Comparison of ENCODE assay signal across 26 cellular contexts in genomic region chr3:142894493-142894892, GRCh38. TPM values are rescaled to one million over a fixed set of nuclear protein-coding genes. Genes with fewer than 3 reads are reported as not detected.
DNase-seq lines count a peak whose midpoint lies in the region; ATAC-seq, FAIRE-seq and TF ChIP-seq lines count a peak whose summit lies in the region.
"Had no signal": no experiment of that assay in that cellular context is flagged by ENCODE, and none has a peak within 500 bp of the region (broad histone marks: within the 10 kb centered on the region; RNA-seq: fewer than 3 reads in every experiment).

No MANE protein-coding gene starts in this region.

- no peak for FAIRE-seq in K562 (lab: Jason Lieb, UNC)
- FAIRE-seq: A549, GM12891, GM19239, H54 had no signal

- WGBS in SK-N-SH (ENCODE audit: low lambda C conversion rate), result 43% methylated on average over 3 of the region's 3 CpGs
- 19% methylated on average over 3 of the region's 3 CpGs for WGBS in K562 (ENCODE audit: insufficient coverage, low coverage, missing lambda C conversion rate)
- WGBS in testis, 2 donors, result 51 to 58% methylated on average over 3 of the region's 3 CpGs

- H3K27ac ChIP-seq in SK-N-SH (ENCODE audit: low read depth in 2 of 2, low read length in 1 of 2) (no peak overlapping the region), HCT116 (ENCODE audit: low read depth, low read length) (no peak overlapping the region), K562 (ENCODE audit: extremely low read depth, low read depth, low read length) (no peak overlapping the region), testis (no peak overlapping the region), PC-3 (ENCODE audit: low read length) (no peak overlapping the region)
- H3K27ac ChIP-seq: A549, C4-2B, SJSA1 had no signal

- H3K79me2 ChIP-seq in SK-N-SH (ENCODE audit: insufficient read depth) (no peaks in the 10 kb centered on the region), HCT116 (ENCODE audit: insufficient read depth, low read length) (no peaks in the 10 kb centered on the region), K562 (ENCODE audit: control insufficient read depth, insufficient read depth, low read length) (no peaks in the 10 kb centered on the region), PC-3 (ENCODE audit: low read length) (no peaks in the 10 kb centered on the region)

- H3K4me3 ChIP-seq in SK-N-SH (ENCODE audit: low read depth in 2 of 2, low read length in 1 of 2), result no peak overlapping the region
- H3K4me3 ChIP-seq in HCT116 (replicated peaks in 1 of 2; ENCODE audit: low read depth in 1 of 2, low read length in 2 of 2), result no peak overlapping the region
- H3K4me3 ChIP-seq in K562, result no peak overlapping the region
- H3K4me3 ChIP-seq in testis, result no peak overlapping the region
- H3K4me3 ChIP-seq in PC-3 (ENCODE audit: low read length), result no peak overlapping the region
- H3K4me3 ChIP-seq: A549, SJSA1 had no signal

- RAD21 ChIA-PET in HCT116 (lab: Charles Lee; ENCODE audit: low non-redundant PET in 1 of 2, low total read pairs in 2 of 2, uncharacterized antibody in 2 of 2, unreplicated experiment in 2 of 2), result no interaction called here

- no peaks in the 10 kb centered on the region for H3K4me1 ChIP-seq in SK-N-SH (ENCODE audit: control insufficient read depth in 1 of 2, insufficient read depth in 2 of 2, low read depth in 1 of 2, low read length in 1 of 2)
- peaks cover 0 to 14% of the 10 kb centered on the region in 2 experiments; a peak in 2 of 4 replicates for H3K4me1 ChIP-seq in HCT116 (ENCODE audit: control insufficient read depth in 1 of 2, insufficient read depth in 2 of 2, low read length in 2 of 2)
- peaks cover 0 to 3% of the 10 kb centered on the region in 2 experiments; a peak in 1 of 5 replicates for H3K4me1 ChIP-seq in K562 (replicated peaks in 1 of 2; ENCODE audit: control insufficient read depth in 2 of 2, insufficient read depth in 2 of 2, low read length in 2 of 2)
- H3K4me1 ChIP-seq in testis, result no peaks in the 10 kb centered on the region
- peaks cover 14% of the 10 kb centered on the region for H3K4me1 ChIP-seq in PC-3 (ENCODE audit: insufficient read depth, low read length)
- H3K4me1 ChIP-seq: Caco-2, SJSA1 had no signal

- no peaks in the 10 kb centered on the region for H3K27me3 ChIP-seq in SK-N-SH (ENCODE audit: insufficient read depth)
- H3K27me3 ChIP-seq in HCT116 (ENCODE audit: insufficient read depth, low read length), result no peaks in the 10 kb centered on the region
- H3K27me3 ChIP-seq in K562 (ENCODE audit: control insufficient read depth in 2 of 2, insufficient read depth in 2 of 2, low read length in 2 of 2), result peaks cover 0 to 3% of the 10 kb centered on the region in 2 experiments; a peak in 1 of 5 replicates
- H3K27me3 ChIP-seq in testis, result no peaks in the 10 kb centered on the region
- no peaks in the 10 kb centered on the region for H3K27me3 ChIP-seq in PC-3 (ENCODE audit: low read length)

- no TSS peak for BruUV-seq in HCT116 (replicated peaks; lab: Mats Ljungman, UMichigan)
- no TSS peak for BruUV-seq in K562 (replicated peaks; lab: Mats Ljungman, UMichigan)
- BruUV-seq in PC-3 (replicated peaks; lab: Mats Ljungman, UMichigan), result no TSS peak

- TF ChIP-seq RAD21 in SK-N-SH (IDR thresholded peaks at IDR 0.05; ENCODE audit: low read length) (no peak), HCT116 (IDR thresholded peaks at IDR 0.05; ENCODE audit: low read depth) (no peak), K562 (CRISPR knock-in tag; conservative IDR thresholded peaks at IDR 0.05 in 1 of 2, IDR thresholded peaks at IDR 0.05 in 1 of 2) (no peak)

- POLR2A ChIA-PET in SK-N-SH (lab: Yijun Ruan, JAX) (no interaction called here), HCT116 (lab: Charles Lee) (no interaction called here), K562 (lab: Yijun Ruan, JAX) (no interaction called here), PC-3 (lab: Charles Lee; ENCODE audit: unreplicated experiment) (no interaction called here)

- H4K20me1 ChIP-seq in SK-N-SH (ENCODE audit: insufficient read depth) (no peaks in the 10 kb centered on the region), HCT116 (ENCODE audit: insufficient read depth) (no peaks in the 10 kb centered on the region), K562 (replicated peaks; ENCODE audit: control insufficient read depth, insufficient read depth, low read length) (no peaks in the 10 kb centered on the region), PC-3 (ENCODE audit: low read length) (no peaks in the 10 kb centered on the region)

- H3K9me3 ChIP-seq in SK-N-SH, result no peaks in the 10 kb centered on the region
- H3K9me3 ChIP-seq in HCT116 (ENCODE audit: control insufficient read depth in 1 of 2, insufficient read depth in 1 of 2, low read depth in 1 of 2, low read length in 2 of 2), result no peaks in the 10 kb centered on the region
- H3K9me3 ChIP-seq in K562 (replicated peaks; ENCODE audit: control insufficient read depth, insufficient read depth, low read depth, low read length), result no peaks in the 10 kb centered on the region
- no peaks in the 10 kb centered on the region for H3K9me3 ChIP-seq in testis
- no peaks in the 10 kb centered on the region for H3K9me3 ChIP-seq in PC-3 (ENCODE audit: low read length)
- H3K9me3 ChIP-seq: A549, Caco-2, SJSA1 had no signal

- H3F3A ChIP-seq in SK-N-SH (replicated peaks; ENCODE audit: insufficient read depth) (peaks cover 8% of the 10 kb centered on the region), PC-3 (ENCODE audit: low read length, unreplicated experiment) (no peaks in the 10 kb centered on the region)

- H3K9me1 ChIP-seq in K562 (ENCODE audit: control insufficient read depth, insufficient read depth, low read length), result no peaks in the 10 kb centered on the region

- H3K36me3 ChIP-seq in SK-N-SH (replicated peaks in 1 of 2; ENCODE audit: control insufficient read depth in 1 of 2, insufficient read depth in 2 of 2, low read length in 1 of 2) (no peaks in the 10 kb centered on the region), HCT116 (ENCODE audit: control insufficient read depth in 1 of 2, insufficient read depth in 2 of 2, low read length in 2 of 2) (no peaks in the 10 kb centered on the region), K562 (ENCODE audit: control insufficient read depth, insufficient read depth, low read length) (no peaks in the 10 kb centered on the region), testis (ENCODE audit: low read depth, missing control alignments) (no peaks in the 10 kb centered on the region), PC-3 (ENCODE audit: low read depth, low read length) (no peaks in the 10 kb centered on the region)
- H3K36me3 ChIP-seq: SJSA1 had no signal

- H2AFZ ChIP-seq in SK-N-SH (ENCODE audit: low read depth), result no peak overlapping the region
- no peak overlapping the region for H2AFZ ChIP-seq in HCT116 (ENCODE audit: low read depth, low read length, poor library complexity, severe bottlenecking)
- H2AFZ ChIP-seq in K562 (ENCODE audit: low read depth, low read length), result peak overlapping the region; percentile 8; the same call in 1 of the 2 replicates
- no peak overlapping the region for H2AFZ ChIP-seq in PC-3 (ENCODE audit: low read length)

- H3K9ac ChIP-seq in SK-N-SH (no peak overlapping the region), HCT116 (ENCODE audit: low read length) (no peak overlapping the region), K562 (ENCODE audit: insufficient read depth in 1 of 2, low read depth in 2 of 2, low read length in 2 of 2) (no peak overlapping the region), PC-3 (ENCODE audit: low read length) (no peak overlapping the region)

- H3K4me2 ChIP-seq in SK-N-SH (no peak overlapping the region), HCT116 (ENCODE audit: low read length) (no peak overlapping the region), K562 (ENCODE audit: insufficient read depth, low read length) (no peak overlapping the region), PC-3 (ENCODE audit: low read length) (no peak overlapping the region)
- H3K4me2 ChIP-seq: A549 had no signal

- in situ Hi-C loops in K562 (cut with MboI), result no loop called here

- TF ChIP-seq CTCF in SK-N-SH (IDR thresholded peaks at IDR 0.05), result no peak
- no peak for TF ChIP-seq CTCF in HCT116 (IDR thresholded peaks at IDR 0.05 in 2 of 3, conservative IDR thresholded peaks at IDR 0.05 in 1 of 3; ENCODE audit: borderline replicate concordance in 1 of 3, insufficient read depth in 1 of 3, low read depth in 2 of 3, low read length in 2 of 3)
- TF ChIP-seq CTCF in K562 (IDR thresholded peaks at IDR 0.05 in 2 of 3, conservative IDR thresholded peaks at IDR 0.05 in 1 of 3; ENCODE audit: insufficient read depth in 2 of 3, low read depth in 1 of 3, low read length in 3 of 3), result no peak
- no peak for TF ChIP-seq CTCF in testis (IDR thresholded peaks at IDR 0.05)
- TF ChIP-seq CTCF in PC-3 (conservative IDR thresholded peaks at IDR 0.05; ENCODE audit: low read depth, low read length), result no peak

- TF ChIP-seq POLR2A in HCT116 (IDR thresholded peaks at IDR 0.05; ENCODE audit: borderline replicate concordance, extremely low read depth, insufficient read depth, insufficient read length) (no peak), K562 (conservative IDR thresholded peaks at IDR 0.05) (no peak), testis (IDR thresholded peaks at IDR 0.05) (no peak)

- TF ChIP-seq EP300 in SK-N-SH (IDR thresholded peaks at IDR 0.05; ENCODE audit: borderline replicate concordance in 1 of 2, low read depth in 1 of 2, low read length in 1 of 2), result no peak
- no peak for TF ChIP-seq EP300 in K562 (IDR thresholded peaks at IDR 0.05; ENCODE audit: low read length)

- CTCF ChIA-PET in SK-N-SH (lab: Yijun Ruan, JAX), result no interaction called here
- CTCF ChIA-PET in HCT116 (lab: Charles Lee), result no interaction called here
- CTCF ChIA-PET in K562 (lab: Yijun Ruan, JAX; ENCODE audit: low intra/inter-chr PET ratio), result no interaction called here
- CTCF ChIA-PET in PC-3 (lab: Charles Lee), result no interaction called here

- intact Hi-C loops in HCT116 (cut with micrococcal nuclease) (no loop called here), K562 (cut with micrococcal nuclease) (no loop called here), testis (cut with DNase I; ENCODE audit: low total_unique reads) (no loop called here), PC-3 (cut with micrococcal nuclease) (no loop called here)

- ATAC-seq in SK-N-SH treated with all-trans-retinoic acid at 6 μM for 48 hours, result no peak
- 0 out of 2 replicates have a peak, but pooled peaks have one; percentile 32 for ATAC-seq in HCT116
- ATAC-seq in K562, result peak; percentile 70
- ATAC-seq in PC-3, result no peak
- ATAC-seq: A549; CD8-positive, alpha-beta T cell had no signal

- DNase-seq in SK-N-SH, result peak; percentile 25
- DNase-seq in HCT116 (ENCODE audit: low read depth, low spot score), result no peak
- peak in 3 of 4 experiments; percentile 42 to 68 (median 49) for DNase-seq in K562 (ENCODE audit: extremely low read depth in 1 of 4, low spot score in 3 of 4)
- peak; percentile 27 for DNase-seq in testis
- DNase-seq in PC-3, result no peak
- no peak for DNase-seq in SIG-M5 (lab: John Stamatoyannopoulos, UW)
- DNase-seq in activated naive CD4-positive, alpha-beta T cell treated with anti-CD3 and anti-CD28 coated beads, Interleukin-2, amount 50 U/mL, for 16 hours, result no peak
- DNase-seq: Caco-2; CD8-positive, alpha-beta T cell; DMS79 treated with DMSO at 0.1 percent for 48 hours; GF-D8; Kasumi-1; MV-4-11; NCI-H1105; NCI-H1436 treated with DMSO at 0.1 percent for 48 hours; NCI-H2029; NCI-H345; NCI-H510A treated with DMSO at 0.1 percent for 48 hours; T-helper 1 cell had no signal

- H3K9me2 ChIP-seq in SK-N-SH (no peaks in the 10 kb centered on the region), HCT116 (ENCODE audit: insufficient read depth) (no peaks in the 10 kb centered on the region), PC-3 (replicated peaks; ENCODE audit: low read length) (no peaks in the 10 kb centered on the region)

RNA-seq across cellular contexts. Expression of gene PCOLCE2, which starts 5.6 kb away (rescaled TPM):
- polyA plus RNA-seq in SK-N-SH (2012; rRNA removed) (22.2 and 25.4 TPM in 2 replicates), K562 (2011; rRNA removed) (1.1 and 1.2 TPM in 2 replicates), K562 (2014; fragmentation: Illumina TruSeq; extraction: Trizol) (0.64 and 0.72 TPM in 2 replicates), K562 (2014; fragmentation: Nextera tagmentation; extraction: Ambion mirVana) (under 1 TPM; 0.18 to 0.39 TPM), K562 (2014; rRNA removed) (0.59 and 1.2 TPM in 2 replicates), testis (ENCODE audit: insufficient read depth, low read depth, low replicate concordance) (15.4 TPM)
- 26.6 and 26.8 TPM in 2 replicates for polyA plus RNA-seq in SK-N-SH (2012; cell fraction: cytosol; rRNA removed)
- polyA plus RNA-seq in SK-N-SH (2012; cell fraction: nucleus; rRNA removed), result 15.3 and 18.2 TPM in 2 replicates
- total RNA-seq in HCT116 (2021; ENCODE audit: unreplicated experiment) (4.4 TPM), K562 (2014; rRNA removed) (0.73 and 0.86 TPM in 2 replicates), K562 (2014; rRNA removed; fragmentation: Illumina TruSeq; extraction: Trizol) (0.65 and 0.83 TPM in 2 replicates), K562 (2015; rRNA removed; fragmentation: Illumina TruSeq; extraction: Trizol) (0.40 and 0.49 TPM in 2 replicates), K562 (2021) (0.49 and 1.0 TPM in 2 replicates), testis (10 to 100 TPM; 10.7 to 14.4 TPM), PC-3 (2014; rRNA removed) (17.3 and 23.9 TPM in 2 replicates)
- polyA plus RNA-seq in HCT116 (2012), result 3.7 and 4.8 TPM in 2 replicates
- total RNA-seq in K562 (2011; cell fraction: chromatin; rRNA removed; ENCODE audit: low replicate concordance), result 4.6 and 8.1 TPM in 2 replicates
- 3.2 and 3.3 TPM in 2 replicates for total RNA-seq in K562 (2011; cell fraction: nucleolus; rRNA removed)
- total RNA-seq in K562 (2011; cell fraction: nucleoplasm; rRNA removed), result 6.0 and 6.3 TPM in 2 replicates
- 0.58 and 0.73 TPM in 2 replicates for polyA plus RNA-seq in K562 (2011; cell fraction: cytosol; rRNA removed)
- 0.76 and 0.98 TPM in 2 replicates for polyA plus RNA-seq in K562 (2011; cell fraction: nucleus; rRNA removed)
- 0.18 and 0.29 TPM in 2 replicates for polyA plus RNA-seq in K562 (2012)
- polyA minus RNA-seq in K562 (2011; rRNA and poly(A)+ RNA removed), result 0.91 and 1.2 TPM in 2 replicates
- polyA minus RNA-seq in K562 (2011; cell fraction: cytosol; rRNA and poly(A)+ RNA removed), result not detected in 2 replicates
- 0.33 and 1.3 TPM in 2 replicates for polyA minus RNA-seq in K562 (2011; cell fraction: nucleus; rRNA and poly(A)+ RNA removed)
- total RNA-seq: CD8-positive, alpha-beta T cell had no signal

Comparison
In these comparisons a context has a peak if more than half of its experiments do, and no peak if none do; other contexts are left out.
1. DNase-seq: peak in SK-N-SH (single experiment), K562 (3 of 4) and testis (single experiment); none in HCT116 (single experiment), PC-3 (single experiment), SIG-M5 (single experiment) and activated naive CD4-positive, alpha-beta T cell treated with anti-CD3 and anti-CD28 coated beads, Interleukin-2, amount 50 U/mL, for 16 hours (single experiment).
2. ATAC-seq: peak in HCT116 (single experiment) and K562 (single experiment); none in SK-N-SH treated with all-trans-retinoic acid at 6 μM for 48 hours (single experiment) and PC-3 (single experiment).
3. Of the 27 proteins assayed by ChIP-seq in both K562 and SK-N-SH: peak only in K562: USF1 and USF2; only in SK-N-SH: none; in both: none; in neither: 25.